Comparison of ENCODE assay signal across 1 cellular context in genomic region chr2:43192039-43192438, GRCh38.
TF ChIP-seq lines count a peak whose summit lies in the region.

No MANE protein-coding gene starts in this region.

TF ChIP-seq in K562, 482 proteins besides CTCF, POLR2A, EP300 and RAD21 (continued from another document):
- TF ChIP-seq GMEB1 (CRISPR knock-in tag; IDR thresholded peaks at IDR 0.05), result no peak
- no peak for TF ChIP-seq ZNF212 (CRISPR knock-in tag; IDR thresholded peaks at IDR 0.05)
- TF ChIP-seq ZBTB7A (IDR thresholded peaks at IDR 0.05; ENCODE audit: borderline replicate concordance, control insufficient read depth, low read depth, low read length), result no peak
- 0 out of 2 replicates have a peak, but pooled peaks have one; percentile 21 for TF ChIP-seq TCF3 (CRISPR knock-in tag; IDR thresholded peaks at IDR 0.05)
TF ChIP-seq in K562: peak in this region for 21.
